24 cellular contexts compared by ENCODE assay signal in genomic region chr9:107721705-107722245, GRCh38.
DNase-seq lines count a peak whose midpoint lies in the region; ATAC-seq, FAIRE-seq and TF ChIP-seq lines count a peak whose summit lies in the region.
"Had no signal": no experiment of that assay in that cellular context is flagged by ENCODE, and none has a peak within 500 bp of the region (broad histone marks: within the 10 kb centered on the region; RNA-seq: fewer than 3 reads in every experiment).

No MANE protein-coding gene starts in this region.

- no peak overlapping the region for H3K4me3 Mint-ChIP-seq in MCF 10A (ENCODE audit: unreplicated experiment)
- H3K4me3 Mint-ChIP-seq: CD4-positive, alpha-beta T cell; HFFc6 had no signal

- intact Hi-C loops in mammary epithelial cell (cut with micrococcal nuclease) (no loop called here), MCF 10A (cut with micrococcal nuclease) (no loop called here)

- no peak overlapping the region for H3K9ac ChIP-seq in mammary epithelial cell (ENCODE audit: insufficient read depth, low read length)
- H3K9ac ChIP-seq: GM23248 had no signal

- H3K4me1 Mint-ChIP-seq in MCF 10A (ENCODE audit: insufficient read depth, unreplicated experiment), result peaks cover 8% of the 10 kb centered on the region

- 56% methylated on average over 3 of the region's 5 CpGs for whole genome bisulfite sequencing in mammary epithelial cell (ENCODE audit: low coverage, missing lambda C conversion rate)

- in situ Hi-C loops in mammary epithelial cell (cut with MboI; ENCODE audit: low sequenced_read_pairs in 2 of 2), result no loop called here

- no peak overlapping the region for H3K4me3 ChIP-seq in mammary epithelial cell (replicated peaks in 1 of 3; ENCODE audit: insufficient read depth in 1 of 3, low read depth in 2 of 3, low read length in 3 of 3)
- no peak overlapping the region for H3K4me3 ChIP-seq in bronchial epithelial cell (ENCODE audit: low read depth, low read length)
- H3K4me3 ChIP-seq: A549, GM23248 had no signal

- H3K9me3 ChIP-seq in mammary epithelial cell (replicated peaks; ENCODE audit: insufficient read depth, low read length), result no peaks in the 10 kb centered on the region
- H3K9me3 ChIP-seq: A549, Caco-2 had no signal

- H3K4me1 ChIP-seq in mammary epithelial cell (ENCODE audit: insufficient read depth, low read length), result peaks cover 7% of the 10 kb centered on the region
- H3K4me1 ChIP-seq in foreskin keratinocyte, result peaks cover 9% of the 10 kb centered on the region
- H3K4me1 ChIP-seq: A549, Caco-2 had no signal

- BruUV-seq in mammary epithelial cell (replicated peaks; lab: Mats Ljungman, UMichigan) (no TSS peak), MCF 10A (replicated peaks; lab: Mats Ljungman, UMichigan) (no TSS peak)

- POLR2A ChIA-PET in MCF 10A (lab: Yijun Ruan, JAX), result interaction anchor here (0.5 kb wide), 1 partner anchor 530 kb away, joined by 3 read pairs; no protein-coding TSS in a partner anchor

- H3K36me3 ChIP-seq in mammary epithelial cell (ENCODE audit: insufficient read depth, low read length) (no peaks in the 10 kb centered on the region), bronchial epithelial cell (ENCODE audit: control insufficient read depth, insufficient read depth, low read length) (no peaks in the 10 kb centered on the region)

- no peaks in the 10 kb centered on the region for H3K36me3 Mint-ChIP-seq in MCF 10A (ENCODE audit: insufficient read depth, unreplicated experiment)

- H3K27me3 ChIP-seq in mammary epithelial cell (ENCODE audit: insufficient read depth, low read length) (no peaks in the 10 kb centered on the region), bronchial epithelial cell (ENCODE audit: control insufficient read depth, insufficient read depth, low read length) (no peaks in the 10 kb centered on the region), foreskin keratinocyte (no peaks in the 10 kb centered on the region)

- H3K27ac ChIP-seq in mammary epithelial cell (ENCODE audit: insufficient read depth, low read depth, low read length), result no peak overlapping the region
- peak overlapping the region; percentile 44 for H3K27ac ChIP-seq in foreskin keratinocyte
- H3K27ac ChIP-seq: 22Rv1, A549, C4-2B, GM23248, HL-60 had no signal

- H2AFZ ChIP-seq in mammary epithelial cell (ENCODE audit: low read depth, low read length), result peak overlapping the region; percentile 6
- H2AFZ ChIP-seq: GM23248 had no signal

- CTCF ChIA-PET in mammary epithelial cell (lab: Charles Lee; ENCODE audit: low non-redundant PET), result interaction anchor here (0.6 kb wide), 1 partner anchor 691 kb away, joined by 3 read pairs; no protein-coding TSS in a partner anchor
- CTCF ChIA-PET in MCF 10A (lab: Yijun Ruan, JAX), result interaction anchor here (0.6 kb wide), 1 partner anchor 63 kb away, joined by 3 read pairs; no protein-coding TSS in a partner anchor

- H3K79me2 ChIP-seq in mammary epithelial cell (ENCODE audit: insufficient read depth, low read length), result no peaks in the 10 kb centered on the region

- no peak for FAIRE-seq in bronchial epithelial cell (lab: Jason Lieb, UNC)
- FAIRE-seq: A549, D721Med, GM12892, GM18507 had no signal

- DNase-seq in mammary epithelial cell (peak; percentile 48), MCF 10A (ENCODE audit: unreplicated experiment) (no peak), bronchial epithelial cell (ENCODE audit: low read depth) (peak; percentile 51), foreskin keratinocyte (peak in 1 of 2 donors; percentile 53), GOT3 (lab: John Stamatoyannopoulos, UW) (no peak), NCI-H510A (lab: John Stamatoyannopoulos, UW) (no peak), SW480 (ENCODE audit: low spot score) (no peak)
- DNase-seq: AML-193; Caco-2; CD4-positive, alpha-beta T cell; DMS153; DMS79; GDM1; GM23248; H7; HFFc6 had no signal

- ATAC-seq in foreskin keratinocyte, result peak; percentile 24
- ATAC-seq: A549, HCT116 had no signal

- no peak overlapping the region for H3K27ac Mint-ChIP-seq in MCF 10A (ENCODE audit: low read depth, unreplicated experiment)
- H3K27ac Mint-ChIP-seq: CD4-positive, alpha-beta T cell; HFFc6 had no signal

- H4K20me1 ChIP-seq in mammary epithelial cell (ENCODE audit: insufficient read depth, low read length), result no peaks in the 10 kb centered on the region

- H3K27me3 Mint-ChIP-seq in MCF 10A (ENCODE audit: insufficient read depth, unreplicated experiment), result no peaks in the 10 kb centered on the region
- H3K27me3 Mint-ChIP-seq: CD4-positive, alpha-beta T cell had no signal

- peaks cover 2% of the 10 kb centered on the region for H3K9me3 Mint-ChIP-seq in MCF 10A (ENCODE audit: unreplicated experiment)
- H3K9me3 Mint-ChIP-seq: HFFc6 had no signal

- dilution Hi-C loops in mammary epithelial cell (cut with HindIII; ENCODE audit: low sequenced_read_pairs), result loop anchor here (10.0 kb wide), 1 partner anchor 377 kb away; no protein-coding TSS in a partner anchor

- peak overlapping the region; percentile 5 for H3K4me2 ChIP-seq in mammary epithelial cell (ENCODE audit: insufficient read depth, low read depth, low read length)
- H3K4me2 ChIP-seq: A549 had no signal

- TF ChIP-seq CTCF in mammary epithelial cell (conservative IDR thresholded peaks at IDR 0.05 in 1 of 2, IDR thresholded peaks at IDR 0.05 in 1 of 2; ENCODE audit: extremely low read depth in 1 of 2, insufficient read depth in 1 of 2, low read depth in 1 of 2, low read length in 2 of 2) (no peak), MCF 10A (IDR thresholded peaks at IDR 0.05; ENCODE audit: unreplicated experiment) (no peak), bronchial epithelial cell (IDR thresholded peaks at IDR 0.05; ENCODE audit: insufficient read depth, low read length, severe bottlenecking) (no peak), foreskin keratinocyte (conservative IDR thresholded peaks at IDR 0.05) (no peak)

Comparison
In these comparisons a context has a peak if more than half of its experiments do, and no peak if none do; other contexts are left out.
1. DNase-seq: peak in mammary epithelial cell (single experiment) and bronchial epithelial cell (single experiment); none in MCF 10A (single experiment), GOT3 (single experiment), NCI-H510A (single experiment) and SW480 (single experiment).